1 cellular context compared by ENCODE assay signal in the genomic region with DNA sequence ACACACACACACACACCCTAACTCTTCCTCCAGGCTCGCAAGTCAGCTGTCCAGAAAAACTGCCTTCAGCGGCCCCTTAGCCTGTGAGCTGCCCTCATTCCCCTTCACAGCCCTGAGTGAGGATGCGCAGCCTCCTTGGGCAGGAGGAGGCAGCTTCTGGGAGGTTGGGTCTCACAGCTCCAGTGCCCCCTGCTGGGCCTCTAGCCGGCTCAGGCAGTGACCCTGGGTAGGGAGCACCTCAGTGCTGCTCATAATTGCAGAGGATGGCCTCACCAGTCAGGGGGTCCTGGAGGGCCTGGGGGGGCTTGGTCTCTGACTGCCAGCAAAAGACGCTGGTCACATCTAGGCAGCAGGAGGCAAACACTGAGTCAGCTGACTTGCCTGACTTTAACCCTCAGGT.
TF ChIP-seq lines count a peak whose summit lies in the region.

No MANE protein-coding gene starts in this region.

TF ChIP-seq in HCT116, 20 proteins besides CTCF, POLR2A, EP300 and RAD21 (continued from another document):
- TF ChIP-seq, protein P1, sequence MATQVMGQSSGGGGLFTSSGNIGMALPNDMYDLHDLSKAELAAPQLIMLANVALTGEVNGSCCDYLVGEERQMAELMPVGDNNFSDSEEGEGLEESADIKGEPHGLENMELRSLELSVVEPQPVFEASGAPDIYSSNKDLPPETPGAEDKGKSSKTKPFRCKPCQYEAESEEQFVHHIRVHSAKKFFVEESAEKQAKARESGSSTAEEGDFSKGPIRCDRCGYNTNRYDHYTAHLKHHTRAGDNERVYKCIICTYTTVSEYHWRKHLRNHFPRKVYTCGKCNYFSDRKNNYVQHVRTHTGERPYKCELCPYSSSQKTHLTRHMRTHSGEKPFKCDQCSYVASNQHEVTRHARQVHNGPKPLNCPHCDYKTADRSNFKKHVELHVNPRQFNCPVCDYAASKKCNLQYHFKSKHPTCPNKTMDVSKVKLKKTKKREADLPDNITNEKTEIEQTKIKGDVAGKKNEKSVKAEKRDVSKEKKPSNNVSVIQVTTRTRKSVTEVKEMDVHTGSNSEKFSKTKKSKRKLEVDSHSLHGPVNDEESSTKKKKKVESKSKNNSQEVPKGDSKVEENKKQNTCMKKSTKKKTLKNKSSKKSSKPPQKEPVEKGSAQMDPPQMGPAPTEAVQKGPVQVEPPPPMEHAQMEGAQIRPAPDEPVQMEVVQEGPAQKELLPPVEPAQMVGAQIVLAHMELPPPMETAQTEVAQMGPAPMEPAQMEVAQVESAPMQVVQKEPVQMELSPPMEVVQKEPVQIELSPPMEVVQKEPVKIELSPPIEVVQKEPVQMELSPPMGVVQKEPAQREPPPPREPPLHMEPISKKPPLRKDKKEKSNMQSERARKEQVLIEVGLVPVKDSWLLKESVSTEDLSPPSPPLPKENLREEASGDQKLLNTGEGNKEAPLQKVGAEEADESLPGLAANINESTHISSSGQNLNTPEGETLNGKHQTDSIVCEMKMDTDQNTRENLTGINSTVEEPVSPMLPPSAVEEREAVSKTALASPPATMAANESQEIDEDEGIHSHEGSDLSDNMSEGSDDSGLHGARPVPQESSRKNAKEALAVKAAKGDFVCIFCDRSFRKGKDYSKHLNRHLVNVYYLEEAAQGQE (IDR thresholded peaks at IDR 0.05; ENCODE audit: low read depth) = no peak
- TF ChIP-seq YY1 (IDR thresholded peaks at IDR 0.05; ENCODE audit: extremely low read depth, insufficient replicate concordance, low read depth, low read length) = no peak
